ENCODE assay signal across 24 cellular contexts in genomic region chr3:146781059-146781458, GRCh38.
DNase-seq lines count a peak whose midpoint lies in the region; ATAC-seq and TF ChIP-seq lines count a peak whose summit lies in the region.
"Had no signal": no experiment of that assay in that cellular context is flagged by ENCODE, and none has a peak within 500 bp of the region (broad histone marks: within the 10 kb centered on the region; RNA-seq: fewer than 3 reads in every experiment).

No MANE protein-coding gene starts in this region.

- H3K79me2 ChIP-seq in mesendoderm (ENCODE audit: control insufficient read depth, insufficient read depth, low read length), result no peaks in the 10 kb centered on the region

- H3K23ac ChIP-seq in mesendoderm (ENCODE audit: low read length), result no peak overlapping the region

- H3K9me3 Mint-ChIP-seq in MCF 10A (ENCODE audit: unreplicated experiment), result no peaks in the 10 kb centered on the region
- H3K9me3 Mint-ChIP-seq in activated CD4-positive, alpha-beta memory T cell treated with anti-CD3 and anti-CD28 coated beads for 36 hours, result peaks cover 3% of the 10 kb centered on the region
- H3K9me3 Mint-ChIP-seq: activated CD4-positive, alpha-beta memory T cell treated with anti-CD3 and anti-CD28 coated beads, Interleukin-2, amount 10 ng/mL, durations not matched to agents 7 days and 5 days; T-helper 2 cell treated with Interferon-gamma antibody and Interleukin-4, amounts not matched to agents 5 μg/mL and 100 μg/mL, for 36 hours had no signal

- H3K36me3 ChIP-seq in MG63, result no peaks in the 10 kb centered on the region
- H3K36me3 ChIP-seq in mesendoderm (ENCODE audit: control insufficient read depth, insufficient read depth, low read length), result no peaks in the 10 kb centered on the region
- no peaks in the 10 kb centered on the region for H3K36me3 ChIP-seq in sigmoid colon
- H3K36me3 ChIP-seq: BLaER1 treated with 17β-estradiol and CSF1 and Interleukin-3, amounts not matched to agents 10 nM and 100 nM; esophagus squamous epithelium; ovary; right lobe of liver had no signal

- H2BK120ac ChIP-seq in mesendoderm (ENCODE audit: low read depth, low read length), result no peak overlapping the region

- no peak overlapping the region for H2BK5ac ChIP-seq in mesendoderm (ENCODE audit: low read length)

- H2AK5ac ChIP-seq in mesendoderm (ENCODE audit: low read length), result no peak overlapping the region

- H3K4me1 Mint-ChIP-seq in MCF 10A (ENCODE audit: insufficient read depth, unreplicated experiment), result no peaks in the 10 kb centered on the region
- H3K4me1 Mint-ChIP-seq in activated CD4-positive, alpha-beta memory T cell treated with anti-CD3 and anti-CD28 coated beads for 36 hours (ENCODE audit: low read depth), result no peaks in the 10 kb centered on the region
- H3K4me1 Mint-ChIP-seq: activated CD4-positive, alpha-beta memory T cell treated with anti-CD3 and anti-CD28 coated beads, Interleukin-2, amount 10 ng/mL, durations not matched to agents 7 days and 5 days had no signal

- no peak overlapping the region for H2BK15ac ChIP-seq in mesendoderm (replicated peaks; ENCODE audit: low read depth)

- intact Hi-C loops in sigmoid colon (cut with DNase I), result no loop called here
- intact Hi-C loops in MCF 10A (cut with micrococcal nuclease), result no loop called here
- intact Hi-C loops in activated CD4-positive, alpha-beta memory T cell treated with anti-CD3 and anti-CD28 coated beads for 36 hours (cut with micrococcal nuclease), result no loop called here

- H3K27ac ChIP-seq in mesendoderm (ENCODE audit: low read depth, low read length), result no peak overlapping the region
- peak overlapping the region in 1 of 4 donors; percentile 40 for H3K27ac ChIP-seq in sigmoid colon
- H3K27ac ChIP-seq: BLaER1 treated with 17β-estradiol and CSF1 and Interleukin-3, amounts not matched to agents 10 nM and 100 nM; esophagus squamous epithelium; ovary; right lobe of liver; SK-N-MC had no signal

- H3K36me3 Mint-ChIP-seq in MCF 10A (ENCODE audit: insufficient read depth, unreplicated experiment), result peaks cover 4% of the 10 kb centered on the region
- no peaks in the 10 kb centered on the region for H3K36me3 Mint-ChIP-seq in activated CD4-positive, alpha-beta memory T cell treated with anti-CD3 and anti-CD28 coated beads for 36 hours

- TF ChIP-seq CTCF in epithelial cell of esophagus (IDR thresholded peaks at IDR 0.05; ENCODE audit: insufficient read depth, low read depth, low read length, missing control alignments) (no peak), sigmoid colon (IDR thresholded peaks at IDR 0.05) (no peak), MCF 10A (IDR thresholded peaks at IDR 0.05; ENCODE audit: unreplicated experiment) (no peak)

- H3K27me3 ChIP-seq in MG63, result no peaks in the 10 kb centered on the region
- peaks cover 2% of the 10 kb centered on the region for H3K27me3 ChIP-seq in mesendoderm (ENCODE audit: insufficient read depth, low read length, poor library complexity)
- no peaks in the 10 kb centered on the region for H3K27me3 ChIP-seq in sigmoid colon
- H3K27me3 ChIP-seq: BLaER1 treated with 17β-estradiol and CSF1 and Interleukin-3, amounts not matched to agents 10 nM and 100 nM; esophagus squamous epithelium; ovary; right lobe of liver had no signal

- H3K9ac ChIP-seq in mesendoderm (ENCODE audit: low read length), result no peak overlapping the region
- H3K9ac ChIP-seq: BLaER1 treated with 17β-estradiol and CSF1 and Interleukin-3, amounts not matched to agents 10 nM and 100 nM had no signal

- CTCF ChIA-PET in MCF 10A (lab: Yijun Ruan, JAX), result no interaction called here
- CTCF ChIA-PET in activated CD4-positive, alpha-beta memory T cell treated with anti-CD3 and anti-CD28 coated beads for 36 hours (lab: Charles Lee), result no interaction called here

- H3K4me2 ChIP-seq in mesendoderm (ENCODE audit: low read length), result no peak overlapping the region
- H3K4me2 ChIP-seq: BLaER1 treated with 17β-estradiol and CSF1 and Interleukin-3, amounts not matched to agents 10 nM and 100 nM had no signal

- H3K4ac ChIP-seq in mesendoderm (ENCODE audit: low read depth, low read length), result no peak overlapping the region

- no peak for ATAC-seq in HG02571 (IDR thresholded peaks at IDR 0.05; ENCODE audit: unreplicated experiment)
- ATAC-seq: right lobe of liver had no signal

- no CpG with 5 or more reads among the region's 3 CpGs for WGBS in mesendoderm (ENCODE audit: extremely low coverage, insufficient coverage, low lambda C conversion rate)
- 48 to 59% methylated on average over 3 of the region's 3 CpGs for WGBS in sigmoid colon, 2 donors

- H3K56ac ChIP-seq in mesendoderm (ENCODE audit: low read length), result no peak overlapping the region

- no TSS peak for BruUV-seq in MCF 10A (replicated peaks; lab: Mats Ljungman, UMichigan)

- no peak for TF ChIP-seq POLR2A in sigmoid colon (IDR thresholded peaks at IDR 0.05)

- H4K8ac ChIP-seq in mesendoderm (ENCODE audit: low read depth, low read length), result no peak overlapping the region

- peaks cover 59% of the 10 kb centered on the region for H3K27me3 Mint-ChIP-seq in MCF 10A (ENCODE audit: insufficient read depth, unreplicated experiment)
- H3K27me3 Mint-ChIP-seq in activated CD4-positive, alpha-beta memory T cell treated with anti-CD3 and anti-CD28 coated beads for 36 hours, result no peaks in the 10 kb centered on the region
- H3K27me3 Mint-ChIP-seq: activated CD4-positive, alpha-beta memory T cell treated with anti-CD3 and anti-CD28 coated beads, Interleukin-2, amount 10 ng/mL, durations not matched to agents 7 days and 5 days had no signal

- H3K9me3 ChIP-seq in MG63 (no peaks in the 10 kb centered on the region), sigmoid colon (no peaks in the 10 kb centered on the region)
- H3K9me3 ChIP-seq: BLaER1 treated with 17β-estradiol and CSF1 and Interleukin-3, amounts not matched to agents 10 nM and 100 nM; esophagus squamous epithelium; ovary; right lobe of liver had no signal

- no peaks in the 10 kb centered on the region for H3K79me1 ChIP-seq in mesendoderm (ENCODE audit: low read length)

- H3K4me1 ChIP-seq in mesendoderm (ENCODE audit: control insufficient read depth, low read depth, low read length), result peaks cover 2% of the 10 kb centered on the region
- peaks cover 0 to 19% (median 9%) of the 10 kb centered on the region in 4 donors for H3K4me1 ChIP-seq in sigmoid colon
- H3K4me1 ChIP-seq: BLaER1 treated with 17β-estradiol and CSF1 and Interleukin-3, amounts not matched to agents 10 nM and 100 nM; esophagus squamous epithelium; right lobe of liver had no signal

- H3K18ac ChIP-seq in mesendoderm (ENCODE audit: low read length), result no peak overlapping the region

- no peak overlapping the region for H3K4me3 Mint-ChIP-seq in MCF 10A (ENCODE audit: unreplicated experiment)
- no peak overlapping the region for H3K4me3 Mint-ChIP-seq in activated CD4-positive, alpha-beta memory T cell treated with anti-CD3 and anti-CD28 coated beads for 36 hours
- H3K4me3 Mint-ChIP-seq: activated CD4-positive, alpha-beta memory T cell treated with anti-CD3 and anti-CD28 coated beads, Interleukin-2, amount 10 ng/mL, durations not matched to agents 7 days and 5 days; T-helper 2 cell treated with Interferon-gamma antibody and Interleukin-4, amounts not matched to agents 5 μg/mL and 100 μg/mL, for 36 hours had no signal

- H3K4me3 ChIP-seq in MG63 (no peak overlapping the region), epithelial cell of esophagus (ENCODE audit: low read length) (no peak overlapping the region), mesendoderm (ENCODE audit: low read length) (no peak overlapping the region), sigmoid colon (no peak overlapping the region)
- H3K4me3 ChIP-seq: BLaER1 treated with 17β-estradiol and CSF1 and Interleukin-3, amounts not matched to agents 10 nM and 100 nM; esophagus squamous epithelium; lung; ovary; right lobe of liver; SK-N-MC had no signal

- no peak for TF ChIP-seq EP300 in sigmoid colon (IDR thresholded peaks at IDR 0.05)

- no peak overlapping the region for H4K5ac ChIP-seq in mesendoderm (ENCODE audit: low read length)

- POLR2A ChIA-PET in MCF 10A (lab: Yijun Ruan, JAX), result no interaction called here
- POLR2A ChIA-PET in activated CD4-positive, alpha-beta memory T cell treated with anti-CD3 and anti-CD28 coated beads for 36 hours (lab: Charles Lee), result no interaction called here

- H3K27ac Mint-ChIP-seq in MCF 10A (ENCODE audit: low read depth, unreplicated experiment), result no peak overlapping the region
- H3K27ac Mint-ChIP-seq in activated CD4-positive, alpha-beta memory T cell treated with anti-CD3 and anti-CD28 coated beads for 36 hours, result no peak overlapping the region
- H3K27ac Mint-ChIP-seq: activated CD4-positive, alpha-beta memory T cell treated with anti-CD3 and anti-CD28 coated beads, Interleukin-2, amount 10 ng/mL, durations not matched to agents 7 days and 5 days; T-helper 2 cell treated with Interferon-gamma antibody and Interleukin-4, amounts not matched to agents 5 μg/mL and 100 μg/mL, for 36 hours had no signal

- DNase-seq in ELF-1 (ENCODE audit: low read depth, low spot score), result peak; percentile 15
- peak; percentile 5 for DNase-seq in MG63
- DNase-seq in epithelial cell of esophagus (ENCODE audit: low read depth), result peak; percentile 4
- DNase-seq in mesendoderm, result peak; percentile 91
- DNase-seq in sigmoid colon, result no peak
- DNase-seq in MCF 10A (ENCODE audit: unreplicated experiment), result no peak
- DNase-seq in activated CD4-positive, alpha-beta memory T cell treated with anti-CD3 and anti-CD28 coated beads for 36 hours, result no peak
- DNase-seq: ACHN; activated CD4-positive, alpha-beta memory T cell treated with anti-CD3 and anti-CD28 coated beads, Interleukin-2, amount 10 ng/mL, durations not matched to agents 7 days and 5 days; activated naive CD4-positive, alpha-beta T cell; amniotic stem cell; effector CD8-positive, alpha-beta T cell; esophagus squamous epithelium; Karpas-422; NCI-H1092 treated with DMSO at 0.1 percent for 48 hours; NCI-H510A treated with DMSO at 0.1 percent for 48 hours; NK-92 treated with Interleukin-12 subunit alpha and Interleukin-12 subunit beta, amount 100 ng/mL, for 24 hours; ovary; right lobe of liver had no signal

Comparison
In these comparisons a context has a peak if more than half of its experiments do, and no peak if none do; other contexts are left out.
1. DNase-seq: peak in ELF-1 (single experiment), MG63 (single experiment), epithelial cell of esophagus (single experiment) and mesendoderm (single experiment); none in sigmoid colon (single experiment), MCF 10A (single experiment) and activated CD4-positive, alpha-beta memory T cell treated with anti-CD3 and anti-CD28 coated beads for 36 hours (single experiment).